8 cellular contexts compared by ENCODE assay signal in genomic region chr13:67230774-67231480, GRCh38.
DNase-seq lines count a peak whose midpoint lies in the region; ATAC-seq and TF ChIP-seq lines count a peak whose summit lies in the region.

No MANE protein-coding gene starts in this region.

- H3K9me3 ChIP-seq in HUES6 (ENCODE audit: control insufficient read depth, insufficient read depth, low read depth, low read length) = no peaks in the 10 kb centered on the region

- no peak for TF ChIP-seq CTCF in coronary artery (IDR thresholded peaks at IDR 0.05)

- peak overlapping the region; percentile 82 for H3K9ac ChIP-seq in HUES6 (ENCODE audit: low read length)

- H3K4me3 ChIP-seq in HUES6 (ENCODE audit: low read depth, low read length) (peak overlapping the region; percentile 98), coronary artery (peak overlapping the region; percentile 83)

- no peaks in the 10 kb centered on the region for H3K36me3 ChIP-seq in HUES6 (ENCODE audit: control insufficient read depth, insufficient read depth, low read length)

- DNase-seq in ELF-1 (ENCODE audit: low read depth, low spot score) (peak; percentile 75), SW480 (ENCODE audit: low spot score) (peak; percentile 46), coronary artery (ENCODE audit: low spot score) (peak; percentile 78), left kidney (ENCODE audit: low read depth, low spot score) (peak; percentile 91), DMS79 (lab: John Stamatoyannopoulos, UW) (no peak)
- DNase-seq in stimulated activated CD4-positive, alpha-beta T cell treated with anti-CD3 and anti-CD28 coated beads, Interleukin-2, amount 100 ng/mL, for 24 hours = peak; percentile 33 to 41

- H3K27ac ChIP-seq in HUES6 (ENCODE audit: low read depth, low read length) (peak overlapping the region; percentile 45; the same call in 1 of the 2 replicates), coronary artery (peak overlapping the region; percentile 83 to 90)

- peak; percentile 35 for ATAC-seq in GM21526 (IDR thresholded peaks at IDR 0.05; ENCODE audit: low FRiP score, unreplicated experiment)

- peaks cover 12% of the 10 kb centered on the region for H3K4me1 ChIP-seq in HUES6 (ENCODE audit: control insufficient read depth, insufficient read depth, low read length)

- peaks cover 31% of the 10 kb centered on the region for H3K27me3 ChIP-seq in HUES6 (ENCODE audit: control insufficient read depth, insufficient read depth, low read length)
